In genomic region chr1:38197566-38197965, GRCh38 we compare ENCODE assay signal across 24 cellular contexts.
DNase-seq lines count a peak whose midpoint lies in the region; ATAC-seq, FAIRE-seq and TF ChIP-seq lines count a peak whose summit lies in the region.
"Had no signal": no experiment of that assay in that cellular context is flagged by ENCODE, and none has a peak within 500 bp of the region (broad histone marks: within the 10 kb centered on the region; RNA-seq: fewer than 3 reads in every experiment).

No MANE protein-coding gene starts in this region.

- no peak for TF ChIP-seq POLR2A in H1 (IDR thresholded peaks at IDR 0.05; ENCODE audit: control extremely low read depth in 1 of 2, low read depth in 2 of 2, low read length in 2 of 2)

- no peak for FAIRE-seq in H1 (lab: Jason Lieb, UNC)
- FAIRE-seq: A204.1, D721Med, G401.6 had no signal

- H4K5ac ChIP-seq in H1 (ENCODE audit: insufficient read length, low read depth, low read length) = no peak overlapping the region

- TF ChIP-seq RAD21 in H1 (IDR thresholded peaks at IDR 0.05 in 1 of 2, conservative IDR thresholded peaks at IDR 0.05 in 1 of 2; ENCODE audit: low read depth in 2 of 2, low read length in 2 of 2) = no peak

- no peaks in the 10 kb centered on the region for H3K23me2 ChIP-seq in H1 (ENCODE audit: low read depth, low read length)

- H3K4me2 ChIP-seq in H1 (ENCODE audit: insufficient read depth in 1 of 2, low read depth in 2 of 2, low read length in 2 of 2) (no peak overlapping the region), parathyroid adenoma (ENCODE audit: low read length) (no peak overlapping the region)
- H3K4me2 ChIP-seq: BLaER1 treated with 17β-estradiol and CSF1 and Interleukin-3, amounts not matched to agents 10 nM and 100 nM had no signal

- H2BK15ac ChIP-seq in H1 (ENCODE audit: low read length) = no peak overlapping the region

- H2AFZ ChIP-seq in H1 (ENCODE audit: low read length) (no peak overlapping the region), parathyroid adenoma (peak overlapping the region; percentile 58)

- no peak overlapping the region for H3K23ac ChIP-seq in H1 (ENCODE audit: insufficient read length)

- H2AK5ac ChIP-seq in H1 (ENCODE audit: low read depth, low read length) = no peak overlapping the region

- H3K27ac ChIP-seq in H1 (ENCODE audit: low read depth, low read length) (no peak overlapping the region), parathyroid adenoma (no peak overlapping the region)
- H3K27ac ChIP-seq: BLaER1 treated with 17β-estradiol and CSF1 and Interleukin-3, amounts not matched to agents 10 nM and 100 nM; Peyer's patch had no signal

- CTCF ChIA-PET in H1 (lab: Charles Lee; ENCODE audit: partially characterized antibody) = interaction anchor here (0.7 to 1.3 kb wide), 2 partner anchors 12 to 48 kb away, joined by 3 to 4 read pairs; no protein-coding TSS in a partner anchor

- H3K56ac ChIP-seq in H1 (replicated peaks; ENCODE audit: insufficient read length, low read depth, low read length) = no peak overlapping the region

- no peak for TF ChIP-seq CTCF in BE2C (IDR thresholded peaks at IDR 0.05; ENCODE audit: low read depth, low read length)
- TF ChIP-seq CTCF in H1 (IDR thresholded peaks at IDR 0.05; ENCODE audit: control extremely low read depth in 1 of 3, insufficient read depth in 1 of 3, low read depth in 1 of 3, low read length in 3 of 3) = no peak
- no peak for TF ChIP-seq CTCF in parathyroid adenoma (IDR thresholded peaks at IDR 0.05)

- H3K9me3 ChIP-seq in BE2C (no peaks in the 10 kb centered on the region), H1 (ENCODE audit: insufficient read depth in 2 of 2, low read depth in 1 of 2, low read length in 1 of 2) (peaks cover 0 to 4% of the 10 kb centered on the region in 2 experiments; a peak in 2 of 4 replicates), parathyroid adenoma (ENCODE audit: control insufficient read depth, low read length) (no peaks in the 10 kb centered on the region)
- H3K9me3 ChIP-seq: MG63, Peyer's patch had no signal

- WGBS in H1 (ENCODE audit: extremely low coverage in 1 of 2, insufficient coverage in 1 of 2, insufficient read length in 1 of 2, insufficient replicate concordance in 2 of 2, low coverage in 1 of 2, low lambda C conversion rate in 2 of 2, missing lambda C conversion rate in 1 of 2), 2 experiments = 87% methylated on average over 9 of the region's 9 CpGs; no CpG with 5 or more reads in 1 of the 2 experiments

- peaks cover 5% of the 10 kb centered on the region; the same call in 1 of the 2 replicates for H3K4me1 ChIP-seq in BE2C
- H3K4me1 ChIP-seq in H1 (replicated peaks in 1 of 4; ENCODE audit: control insufficient read depth in 3 of 4, insufficient read depth in 4 of 4, low read length in 3 of 4) = peaks cover 0 to 3% (median 0%) of the 10 kb centered on the region in 4 experiments; a peak in 2 of 7 replicates
- H3K4me1 ChIP-seq in parathyroid adenoma = no peaks in the 10 kb centered on the region
- H3K4me1 ChIP-seq: BLaER1 treated with 17β-estradiol and CSF1 and Interleukin-3, amounts not matched to agents 10 nM and 100 nM; Peyer's patch had no signal

- H3K18ac ChIP-seq in H1 (ENCODE audit: extremely low read depth, low read length) = no peak overlapping the region

- no peak overlapping the region for H4K8ac ChIP-seq in H1 (ENCODE audit: extremely low read depth, insufficient read depth, low read length)

- no peak overlapping the region for H4K91ac ChIP-seq in H1 (replicated peaks; ENCODE audit: insufficient read length, low read length)

- 0 out of 2 replicates have a peak overlapping the region, but pooled peaks have one; percentile 21 for H2BK20ac ChIP-seq in H1 (ENCODE audit: low read length)

- no peak overlapping the region for H2BK12ac ChIP-seq in H1 (ENCODE audit: low read depth, low read length)

- DNase-seq in BE2C (peak; percentile 70), NCI-H69 (lab: John Stamatoyannopoulos, UW) (peak; percentile 49), H1 (ENCODE audit: low read depth in 1 of 2, low spot score in 2 of 2) (no peak), NK-92 (lab: John Stamatoyannopoulos, UW; ENCODE audit: unreplicated experiment) (no peak)
- DNase-seq: CD4-positive, alpha-beta T cell; IMR-90; KG1; MG63; NCI-H1436; NCI-H1930; NCI-H2107; NCI-H446; NCI-H524 treated with DMSO at 0.1 percent for 48 hours; NCI-H82; Peyer's patch; SHP77 treated with DMSO at 0.1 percent for 48 hours had no signal

- H3K4me3 ChIP-seq in BE2C (ENCODE audit: low read depth, low read length) (no peak overlapping the region), H1 (ENCODE audit: extremely low read depth in 1 of 4, insufficient read depth in 2 of 4, low read depth in 3 of 4, low read length in 4 of 4) (no peak overlapping the region), parathyroid adenoma (ENCODE audit: low read depth, low read length) (no peak overlapping the region)
- H3K4me3 ChIP-seq: BLaER1 treated with 17β-estradiol and CSF1 and Interleukin-3, amounts not matched to agents 10 nM and 100 nM; MG63; Peyer's patch had no signal

- H4K20me1 ChIP-seq in H1 (replicated peaks in 1 of 2; ENCODE audit: control insufficient read depth in 1 of 2, insufficient read depth in 2 of 2, low read length in 2 of 2) = no peaks in the 10 kb centered on the region
- H4K20me1 ChIP-seq: BLaER1 treated with 17β-estradiol and CSF1 and Interleukin-3, amounts not matched to agents 10 nM and 100 nM had no signal

- no peaks in the 10 kb centered on the region for H3K79me1 ChIP-seq in H1 (ENCODE audit: low read depth, low read length)

- H3K9ac ChIP-seq in H1 (replicated peaks in 1 of 4; ENCODE audit: extremely low read depth in 1 of 4, low read depth in 3 of 4, low read length in 3 of 4) (no peak overlapping the region), parathyroid adenoma (no peak overlapping the region)
- H3K9ac ChIP-seq: BLaER1 treated with 17β-estradiol and CSF1 and Interleukin-3, amounts not matched to agents 10 nM and 100 nM had no signal

- H2BK120ac ChIP-seq in H1 (replicated peaks; ENCODE audit: low read depth, low read length) = no peak overlapping the region

- POLR2A ChIA-PET in H1 (lab: Charles Lee; ENCODE audit: partially characterized antibody) = no interaction called here

- no peak overlapping the region for H3K4ac ChIP-seq in H1 (replicated peaks; ENCODE audit: insufficient read length, low read depth, low read length)

- TF ChIP-seq EP300 in H1 (IDR thresholded peaks at IDR 0.05; ENCODE audit: borderline replicate concordance in 1 of 2, low read depth in 2 of 2, low read length in 2 of 2) = no peak

- no peak for ATAC-seq in GM18519 (IDR thresholded peaks at IDR 0.05; ENCODE audit: low FRiP score, unreplicated experiment)
- no peak for ATAC-seq in HG03342 (IDR thresholded peaks at IDR 0.05; ENCODE audit: unreplicated experiment)
- ATAC-seq: HCT116 had no signal

- H3K27me3 ChIP-seq in BE2C (peaks cover 18% of the 10 kb centered on the region), H1 (replicated peaks in 1 of 4; ENCODE audit: control insufficient read depth in 3 of 4, extremely low read depth in 1 of 4, insufficient read depth in 3 of 4, low read length in 3 of 4) (peaks cover 0 to 3% (median 0%) of the 10 kb centered on the region in 4 experiments; a peak in 1 of 7 replicates), parathyroid adenoma (ENCODE audit: control insufficient read depth, insufficient read depth, low read length) (no peaks in the 10 kb centered on the region)
- H3K27me3 ChIP-seq: BLaER1 treated with 17β-estradiol and CSF1 and Interleukin-3, amounts not matched to agents 10 nM and 100 nM; MG63; Peyer's patch had no signal

- H3K36me3 ChIP-seq in BE2C = no peaks in the 10 kb centered on the region
- no peaks in the 10 kb centered on the region for H3K36me3 ChIP-seq in H1 (ENCODE audit: control insufficient read depth in 2 of 4, insufficient read depth in 4 of 4, low read length in 3 of 4)
- no peaks in the 10 kb centered on the region for H3K36me3 ChIP-seq in parathyroid adenoma (ENCODE audit: control insufficient read depth, insufficient read depth, low read length)
- H3K36me3 ChIP-seq: BLaER1 treated with 17β-estradiol and CSF1 and Interleukin-3, amounts not matched to agents 10 nM and 100 nM; MG63; Peyer's patch had no signal

- H3K79me2 ChIP-seq in H1 (ENCODE audit: control insufficient read depth in 1 of 2, insufficient read depth in 2 of 2, low read length in 2 of 2) (no peaks in the 10 kb centered on the region), parathyroid adenoma (no peaks in the 10 kb centered on the region)

- H2BK5ac ChIP-seq in H1 (ENCODE audit: low read depth, low read length) = no peak overlapping the region

- no peak overlapping the region for H3K14ac ChIP-seq in H1 (ENCODE audit: insufficient read length)

TF ChIP-seq in H1, 55 proteins besides CTCF, POLR2A, EP300 and RAD21 (continues in another document):
- no peak for TF ChIP-seq ZNF274 (IDR thresholded peaks at IDR 0.05; ENCODE audit: borderline replicate concordance, extremely low read depth, low read length)
- TF ChIP-seq SIRT6 (IDR thresholded peaks at IDR 0.05; ENCODE audit: low read length) = no peak
- TF ChIP-seq ATF3 (IDR thresholded peaks at IDR 0.05; ENCODE audit: insufficient read depth, low read depth, low read length) = no peak
- TF ChIP-seq ATF2 (IDR thresholded peaks at IDR 0.05; ENCODE audit: low read length) = no peak
- no peak for TF ChIP-seq TAF7 (optimal IDR thresholded peaks at IDR 0.05; ENCODE audit: borderline replicate concordance, low read depth, low read length)
- TF ChIP-seq E2F6 (IDR thresholded peaks at IDR 0.05) = no peak
- TF ChIP-seq NRF1 (IDR thresholded peaks at IDR 0.05; ENCODE audit: low read depth, low read length) = no peak
- TF ChIP-seq BACH1 (IDR thresholded peaks at IDR 0.05; ENCODE audit: low read length) = no peak
- TF ChIP-seq SP1 (IDR thresholded peaks at IDR 0.05; ENCODE audit: low read depth, low read length) = no peak

Comparison
In these comparisons a context has a peak if more than half of its experiments do, and no peak if none do; other contexts are left out.
1. DNase-seq: peak in BE2C (single experiment) and NCI-H69 (single experiment); none in H1 (0 of 2) and NK-92 (single experiment).